In genomic region chr1:214967865-214968575, GRCh38 we compare ENCODE assay signal across 1 cellular context.
TF ChIP-seq lines count a peak whose summit lies in the region.

No MANE protein-coding gene starts in this region.

TF ChIP-seq in IMR-90, 13 proteins besides CTCF, POLR2A, EP300 and RAD21:
- TF ChIP-seq BHLHE40 (IDR thresholded peaks at IDR 0.05; ENCODE audit: low read depth, low read length) (no peak), CEBPB (IDR thresholded peaks at IDR 0.05; ENCODE audit: low read depth, low read length) (no peak), CHD1 (IDR thresholded peaks at IDR 0.05; ENCODE audit: low read depth, low read length) (no peak), MAFK (IDR thresholded peaks at IDR 0.05; ENCODE audit: low read depth, low read length) (no peak), NFE2L2 (IDR thresholded peaks at IDR 0.05; ENCODE audit: low read depth, low read length) (no peak), MAZ (IDR thresholded peaks at IDR 0.05; ENCODE audit: borderline replicate concordance, low read depth, low read length) (no peak), ELK1 (IDR thresholded peaks at IDR 0.05; ENCODE audit: borderline replicate concordance, low read depth, low read length) (no peak), USF2 (IDR thresholded peaks at IDR 0.05; ENCODE audit: low read depth, low read length) (no peak), FOS (IDR thresholded peaks at IDR 0.05; ENCODE audit: low read depth, low read length) (no peak), RFX5 (IDR thresholded peaks at IDR 0.05; ENCODE audit: low read depth, low read length) (no peak), SMC3 (IDR thresholded peaks at IDR 0.05; ENCODE audit: low read depth, low read length) (no peak), MXI1 (IDR thresholded peaks at IDR 0.05; ENCODE audit: borderline replicate concordance, low read depth, low read length) (no peak), RCOR1 (IDR thresholded peaks at IDR 0.05; ENCODE audit: insufficient replicate concordance, low read length) (no peak)
